In genomic region chr2:184067502-184067901, GRCh38 we compare ENCODE assay signal across 1 cellular context.
TF ChIP-seq lines count a peak whose summit lies in the region.

No MANE protein-coding gene starts in this region.

TF ChIP-seq in GM12878, 131 proteins besides CTCF, POLR2A, EP300 and RAD21 (continued from another document):
- TF ChIP-seq ZBTB40 (IDR thresholded peaks at IDR 0.05; ENCODE audit: borderline replicate concordance): peak; percentile 79
